In genomic region chr17:55564077-55564476, GRCh38 we compare ENCODE assay signal across 22 cellular contexts. TPM values are rescaled to one million over a fixed set of nuclear protein-coding genes. Genes with fewer than 3 reads are reported as not detected.
"Had no signal": no experiment of that assay in that cellular context is flagged by ENCODE, and none has a peak within 500 bp of the region (broad histone marks: within the 10 kb centered on the region; RNA-seq: fewer than 3 reads in every experiment).

No MANE protein-coding gene starts in this region.

- H3K4me3 ChIP-seq: cardiac muscle cell, dorsolateral prefrontal cortex, psoas muscle, right lobe of liver, spleen, thoracic aorta had no signal

- H3K36me3 Mint-ChIP-seq: natural killer cell treated with Interleukin-12 subunit alpha and Interleukin-12 subunit beta and Interleukin-15 and Interleukin-18, amount 100 ng/mL, for 72 hours had no signal

- FAIRE-seq: keratinocyte had no signal

- H3K9me3 Mint-ChIP-seq: activated CD4-positive, alpha-beta T cell treated with anti-CD3 and anti-CD28 coated beads, Interleukin-2, amount 10 ng/mL, durations not matched to agents 7 days and 5 days; activated naive CD8-positive, alpha-beta T cell treated with anti-CD3 and anti-CD28 coated beads, Interleukin-2, amount 50 U/mL, for 24 hours; activated T-helper 1 cell treated with anti-CD3 and anti-CD28 coated beads, Interleukin-12 subunit alpha, Interleukin-12 subunit beta, Interleukin-2, Interleukin-4 antibody, amounts not matched to agents 30 ng/mL and 10 ng/mL and 1 ng/mL, durations not matched to agents 14 hours and 24 hours and 36 hours; endodermal cell; natural killer cell treated with Interleukin-12 subunit alpha and Interleukin-12 subunit beta and Interleukin-15 and Interleukin-18, amount 100 ng/mL, for 72 hours; stimulated activated naive CD8-positive, alpha-beta T cell treated with anti-CD3 and anti-CD28 coated beads, Interleukin-15, Interleukin-2, amounts not matched to agents 100 ng/mL and 50 ng/mL, for 24 hours had no signal

- H3K27ac ChIP-seq: cardiac muscle cell, dorsolateral prefrontal cortex, psoas muscle, right lobe of liver, spleen, thoracic aorta had no signal

- H3K27ac Mint-ChIP-seq: activated CD4-positive, alpha-beta T cell treated with anti-CD3 and anti-CD28 coated beads, Interleukin-2, amount 10 ng/mL, durations not matched to agents 7 days and 5 days; activated naive CD8-positive, alpha-beta T cell treated with anti-CD3 and anti-CD28 coated beads, Interleukin-2, amount 50 U/mL, for 24 hours; activated T-helper 1 cell treated with anti-CD3 and anti-CD28 coated beads, Interleukin-12 subunit alpha, Interleukin-12 subunit beta, Interleukin-2, Interleukin-4 antibody, amounts not matched to agents 30 ng/mL and 10 ng/mL and 1 ng/mL, durations not matched to agents 14 hours and 24 hours and 36 hours; endodermal cell; natural killer cell treated with Interleukin-12 subunit alpha and Interleukin-12 subunit beta and Interleukin-15 and Interleukin-18, amount 100 ng/mL, for 72 hours; stimulated activated naive CD8-positive, alpha-beta T cell treated with anti-CD3 and anti-CD28 coated beads, Interleukin-15, Interleukin-2, amounts not matched to agents 100 ng/mL and 50 ng/mL, for 24 hours had no signal

- DNase-seq: activated CD4-positive, alpha-beta T cell treated with anti-CD3 and anti-CD28 coated beads, Interleukin-2, amount 10 ng/mL, durations not matched to agents 7 days and 5 days; activated CD8-positive, alpha-beta memory T cell treated with anti-CD3 and anti-CD28 coated beads for 24 hours; activated naive CD4-positive, alpha-beta T cell treated with Interleukin-2 at 50 U/mL for 16 hours; activated naive CD8-positive, alpha-beta T cell treated with anti-CD3 and anti-CD28 coated beads, Interleukin-2, amount 50 U/mL, for 24 hours; dorsolateral prefrontal cortex; endodermal cell; hippocampal formation; nucleus accumbens; psoas muscle; right lobe of liver; spleen had no signal

- H3K4me1 ChIP-seq: psoas muscle, spleen had no signal

- H3K4me3 Mint-ChIP-seq: activated CD4-positive, alpha-beta T cell treated with anti-CD3 and anti-CD28 coated beads, Interleukin-2, amount 10 ng/mL, durations not matched to agents 7 days and 5 days; activated naive CD8-positive, alpha-beta T cell treated with anti-CD3 and anti-CD28 coated beads, Interleukin-2, amount 50 U/mL, for 24 hours; activated T-helper 1 cell treated with anti-CD3 and anti-CD28 coated beads, Interleukin-12 subunit alpha, Interleukin-12 subunit beta, Interleukin-2, Interleukin-4 antibody, amounts not matched to agents 30 ng/mL and 10 ng/mL and 1 ng/mL, durations not matched to agents 14 hours and 24 hours and 36 hours; endodermal cell; natural killer cell treated with Interleukin-12 subunit alpha and Interleukin-12 subunit beta and Interleukin-15 and Interleukin-18, amount 100 ng/mL, for 72 hours; stimulated activated naive CD8-positive, alpha-beta T cell treated with anti-CD3 and anti-CD28 coated beads, Interleukin-15, Interleukin-2, amounts not matched to agents 100 ng/mL and 50 ng/mL, for 24 hours had no signal

- ATAC-seq: activated naive CD8-positive, alpha-beta T cell treated with anti-CD3 and anti-CD28 coated beads, Interleukin-2, amount 50 U/mL, for 24 hours; left lobe of liver; natural killer cell treated with Interleukin-12 subunit alpha and Interleukin-12 subunit beta and Interleukin-15 and Interleukin-18, amount 100 ng/mL, for 72 hours; psoas muscle; right lobe of liver had no signal

- H3K9me3 ChIP-seq: psoas muscle, right lobe of liver, spleen, thoracic aorta had no signal

- H3K27me3 ChIP-seq: cardiac muscle cell, right lobe of liver, spleen had no signal

- H3K4me1 Mint-ChIP-seq: activated naive CD8-positive, alpha-beta T cell treated with anti-CD3 and anti-CD28 coated beads, Interleukin-2, amount 50 U/mL, for 24 hours had no signal

- H3K36me3 ChIP-seq: cardiac muscle cell, right lobe of liver, spleen, thoracic aorta had no signal

RNA-seq across cellular contexts. Expression of gene SMIM36, which starts 52.8 kb away (rescaled TPM):
- total RNA-seq: activated CD4-positive, alpha-beta T cell treated with anti-CD3 and anti-CD28 coated beads, Interleukin-2, amount 10 ng/mL, durations not matched to agents 7 days and 5 days; activated T-helper 1 cell treated with anti-CD3 and anti-CD28 coated beads, Interleukin-12 subunit alpha, Interleukin-12 subunit beta, Interleukin-2, Interleukin-4 antibody, amounts not matched to agents 30 ng/mL and 10 ng/mL and 1 ng/mL, durations not matched to agents 14 hours and 24 hours and 36 hours; cardiac muscle cell; endodermal cell; epithelial cell of proximal tubule; fibroblast of villous mesenchyme; left lobe of liver; mucosa of gallbladder; natural killer cell treated with Interleukin-12 subunit alpha and Interleukin-12 subunit beta and Interleukin-15 and Interleukin-18, amount 100 ng/mL, for 72 hours; psoas muscle; right lobe of liver; spleen; thoracic aorta; ureter had no signal
- polyA plus RNA-seq: cardiac muscle cell, keratinocyte, psoas muscle, spleen had no signal
